In genomic region chr5:141605523-141606277, GRCh38 we compare ENCODE assay signal across 8 cellular contexts. TPM values are rescaled to one million over a fixed set of nuclear protein-coding genes. Genes with fewer than 3 reads are reported as not detected.
DNase-seq lines count a peak whose midpoint lies in the region; ATAC-seq, FAIRE-seq and TF ChIP-seq lines count a peak whose summit lies in the region.

No MANE protein-coding gene starts in this region.

- H3K4me2 ChIP-seq in astrocyte (ENCODE audit: low read length) (no peak overlapping the region), mesenchymal stem cell (ENCODE audit: low read length, poor library complexity, severe bottlenecking) (no peak overlapping the region)

- no peaks in the 10 kb centered on the region for H3K9me3 Mint-ChIP-seq in astrocyte (ENCODE audit: unreplicated experiment)
- no peaks in the 10 kb centered on the region for H3K9me3 Mint-ChIP-seq in stimulated activated naive CD8-positive, alpha-beta T cell treated with anti-CD3 and anti-CD28 coated beads, Interleukin-15, Interleukin-2, amounts not matched to agents 100 ng/mL and 50 ng/mL, for 24 hours

- H3K79me2 ChIP-seq in astrocyte (ENCODE audit: insufficient read depth, low read length), result peaks cover 89% of the 10 kb centered on the region

- peak overlapping the region; percentile 77 for H4K8ac ChIP-seq in mesenchymal stem cell (ENCODE audit: low read length)

- H3K4me1 ChIP-seq in astrocyte (ENCODE audit: insufficient read depth, low read length) (peaks cover 10% of the 10 kb centered on the region), mesenchymal stem cell (ENCODE audit: control insufficient read depth, insufficient read depth, low read depth, low read length) (peaks cover 6% of the 10 kb centered on the region)

- no peaks in the 10 kb centered on the region for H3K9me3 ChIP-seq in T-helper 17 cell (ENCODE audit: control insufficient read depth, low read length, poor library complexity, severe bottlenecking)
- no peaks in the 10 kb centered on the region for H3K9me3 ChIP-seq in astrocyte (ENCODE audit: insufficient read depth, low read depth, low read length)
- H3K9me3 ChIP-seq in mesenchymal stem cell (ENCODE audit: control insufficient read depth, low read length), result no peaks in the 10 kb centered on the region

- H3K36me3 Mint-ChIP-seq in T-helper 17 cell (ENCODE audit: low read depth) (peaks cover 2% of the 10 kb centered on the region), astrocyte (ENCODE audit: low read depth, unreplicated experiment) (peaks cover 2% of the 10 kb centered on the region)
- peaks cover 34% of the 10 kb centered on the region for H3K36me3 Mint-ChIP-seq in stimulated activated naive CD8-positive, alpha-beta T cell treated with anti-CD3 and anti-CD28 coated beads, Interleukin-15, Interleukin-2, amounts not matched to agents 100 ng/mL and 50 ng/mL, for 24 hours (ENCODE audit: low read depth)

- H2BK12ac ChIP-seq in mesenchymal stem cell (ENCODE audit: low read length in 2 of 2), result no peak overlapping the region

- 90% methylated on average over 6 of the region's 6 CpGs for WGBS in mesenchymal stem cell

- H3K9ac ChIP-seq in astrocyte (ENCODE audit: low read length) (no peak overlapping the region), mesenchymal stem cell (ENCODE audit: low read length) (peak overlapping the region; percentile 82)

- no peaks in the 10 kb centered on the region for H3K27me3 ChIP-seq in astrocyte (ENCODE audit: insufficient read depth, low read length)
- no peaks in the 10 kb centered on the region for H3K27me3 ChIP-seq in mesenchymal stem cell (ENCODE audit: control insufficient read depth in 1 of 2, insufficient read depth in 1 of 2, low read length in 2 of 2)

- peak; percentile 27 for DNase-seq in GM19239 (ENCODE audit: insufficient read length, low spot score)
- DNase-seq in T-helper 17 cell, result peak; percentile 28 to 54 (median 48)
- no peak for DNase-seq in astrocyte (ENCODE audit: low read depth)
- peak; percentile 21 for DNase-seq in mesenchymal stem cell
- no peak for DNase-seq in NCI-H1048 (lab: John Stamatoyannopoulos, UW)
- no peak for DNase-seq in DMS114 treated with DMSO at 0.1 percent for 48 hours (lab: John Stamatoyannopoulos, UW; ENCODE audit: unreplicated experiment)

- H4K91ac ChIP-seq in mesenchymal stem cell (ENCODE audit: low read length), result peak overlapping the region; percentile 39

- H3K27ac ChIP-seq in astrocyte (ENCODE audit: low read depth, low read length), result no peak overlapping the region
- no peak overlapping the region for H3K27ac ChIP-seq in mesenchymal stem cell (ENCODE audit: low read length, poor library complexity, severe bottlenecking)

- H3K4me3 ChIP-seq in astrocyte (ENCODE audit: insufficient read depth, low read depth, low read length) (no peak overlapping the region), mesenchymal stem cell (ENCODE audit: insufficient read depth in 1 of 2, low read depth in 1 of 2, low read length in 2 of 2) (no peak overlapping the region)

- H3K4me3 Mint-ChIP-seq in T-helper 17 cell, result peak overlapping the region; percentile 85
- no peak overlapping the region for H3K4me3 Mint-ChIP-seq in astrocyte (ENCODE audit: unreplicated experiment)
- H3K4me3 Mint-ChIP-seq in stimulated activated naive CD8-positive, alpha-beta T cell treated with anti-CD3 and anti-CD28 coated beads, Interleukin-15, Interleukin-2, amounts not matched to agents 100 ng/mL and 50 ng/mL, for 24 hours, result peak overlapping the region; percentile 66

- no peak overlapping the region for H2AK5ac ChIP-seq in mesenchymal stem cell (ENCODE audit: low read length, severe bottlenecking)

- H3K18ac ChIP-seq in mesenchymal stem cell (ENCODE audit: low read depth in 1 of 2, low read length in 2 of 2), result no peak overlapping the region

- H2BK5ac ChIP-seq in mesenchymal stem cell (ENCODE audit: low read depth, low read length, poor library complexity, severe bottlenecking), result no peak overlapping the region

- peak; percentile 97 for FAIRE-seq in GM19239 (lab: Jason Lieb, UNC)
- no peak for FAIRE-seq in astrocyte (lab: Jason Lieb, UNC)

- H2AFZ ChIP-seq in astrocyte (ENCODE audit: low read depth, low read length) (no peak overlapping the region), mesenchymal stem cell (ENCODE audit: low read depth, low read length) (no peak overlapping the region)

- H3K27me3 Mint-ChIP-seq in T-helper 17 cell (no peaks in the 10 kb centered on the region), astrocyte (ENCODE audit: low read depth, unreplicated experiment) (no peaks in the 10 kb centered on the region)
- H3K27me3 Mint-ChIP-seq in stimulated activated naive CD8-positive, alpha-beta T cell treated with anti-CD3 and anti-CD28 coated beads, Interleukin-15, Interleukin-2, amounts not matched to agents 100 ng/mL and 50 ng/mL, for 24 hours, result no peaks in the 10 kb centered on the region

- no peaks in the 10 kb centered on the region for H3K36me3 ChIP-seq in astrocyte (ENCODE audit: insufficient read depth, low read length)
- no peaks in the 10 kb centered on the region for H3K36me3 ChIP-seq in mesenchymal stem cell (ENCODE audit: control insufficient read depth in 1 of 2, insufficient read depth in 2 of 2, low read depth in 1 of 2, low read length in 2 of 2)

- H3K27ac Mint-ChIP-seq in T-helper 17 cell, result peak overlapping the region; percentile 97
- peak overlapping the region; percentile 58 for H3K27ac Mint-ChIP-seq in astrocyte (ENCODE audit: unreplicated experiment)
- peak overlapping the region; percentile 90 for H3K27ac Mint-ChIP-seq in stimulated activated naive CD8-positive, alpha-beta T cell treated with anti-CD3 and anti-CD28 coated beads, Interleukin-15, Interleukin-2, amounts not matched to agents 100 ng/mL and 50 ng/mL, for 24 hours

- H3K23ac ChIP-seq in mesenchymal stem cell (ENCODE audit: low read length in 2 of 2), result no peak overlapping the region

- H2BK15ac ChIP-seq in mesenchymal stem cell (ENCODE audit: low read depth, poor library complexity, severe bottlenecking), result no peak overlapping the region

- no peak overlapping the region for H3K4ac ChIP-seq in mesenchymal stem cell (ENCODE audit: low read depth in 1 of 2, low read length in 2 of 2)

- peak; percentile 97 for ATAC-seq in HG03159 (IDR thresholded peaks at IDR 0.05; ENCODE audit: unreplicated experiment)
- peak; percentile 96 for ATAC-seq in T-helper 17 cell

- no peak overlapping the region for H3K14ac ChIP-seq in mesenchymal stem cell (ENCODE audit: low read length in 2 of 2)

- TF ChIP-seq CTCF in astrocyte (IDR thresholded peaks at IDR 0.05; ENCODE audit: insufficient read depth, low read depth, low read length), result no peak

- peak overlapping the region; percentile 5 for H2BK120ac ChIP-seq in mesenchymal stem cell (ENCODE audit: low read depth, low read length)

- H4K20me1 ChIP-seq in astrocyte (ENCODE audit: insufficient read depth, low read length), result peaks cover 28% of the 10 kb centered on the region

- peaks cover 19% of the 10 kb centered on the region for H3K79me1 ChIP-seq in mesenchymal stem cell (replicated peaks; ENCODE audit: low read length, poor library complexity, severe bottlenecking)

- peaks cover 59% of the 10 kb centered on the region for H3K4me1 Mint-ChIP-seq in T-helper 17 cell
- H3K4me1 Mint-ChIP-seq in astrocyte (ENCODE audit: low read depth, unreplicated experiment), result peaks cover 9% of the 10 kb centered on the region
- peaks cover 95% of the 10 kb centered on the region for H3K4me1 Mint-ChIP-seq in stimulated activated naive CD8-positive, alpha-beta T cell treated with anti-CD3 and anti-CD28 coated beads, Interleukin-15, Interleukin-2, amounts not matched to agents 100 ng/mL and 50 ng/mL, for 24 hours (ENCODE audit: low read depth)

RNA-seq across cellular contexts. Expression of gene DIAPH1, which starts 13.1 kb away (rescaled TPM):
- total RNA-seq in T-helper 17 cell, result 100 to 1,000 TPM; 256 to 327 TPM
- total RNA-seq in astrocyte, result 63.5 and 78.8 TPM in 2 replicates
- 20.3 TPM for polyA plus RNA-seq in mesenchymal stem cell (2013, experiment 1 of 2)
- 19.1 TPM for polyA plus RNA-seq in mesenchymal stem cell (2013, experiment 2 of 2)

RNA-seq across cellular contexts. Expression of gene HDAC3, which starts 30.9 kb away (rescaled TPM):
- total RNA-seq in T-helper 17 cell (10 to 100 TPM; 67.7 to 79.2 TPM), astrocyte (60.7 and 63.8 TPM in 2 replicates)
- polyA plus RNA-seq in mesenchymal stem cell (2013, experiment 1 of 2), result 42.8 TPM
- 42.2 TPM for polyA plus RNA-seq in mesenchymal stem cell (2013, experiment 2 of 2)

RNA-seq across cellular contexts. Expression of gene RELL2, which starts 31.1 kb away (rescaled TPM):
- total RNA-seq in T-helper 17 cell, result 10 to 100 TPM; 17.2 to 17.8 TPM
- 12.2 and 12.9 TPM in 2 replicates for total RNA-seq in astrocyte
- polyA plus RNA-seq in mesenchymal stem cell (2013, experiment 1 of 2), result 4.3 TPM
- polyA plus RNA-seq in mesenchymal stem cell (2013, experiment 2 of 2), result 4.2 TPM

RNA-seq across cellular contexts. Expression of gene FCHSD1, which starts 45.5 kb away (rescaled TPM):
- total RNA-seq in T-helper 17 cell, result 10 to 100 TPM; 77.6 to 82.2 TPM
- 39.4 and 40.6 TPM in 2 replicates for total RNA-seq in astrocyte
- 17.4 TPM for polyA plus RNA-seq in mesenchymal stem cell (2013, experiment 1 of 2)
- polyA plus RNA-seq in mesenchymal stem cell (2013, experiment 2 of 2), result 17.0 TPM

Comparison
In these comparisons a context has a peak if more than half of its experiments do, and no peak if none do; other contexts are left out.
1. DNase-seq: peak in GM19239 (single experiment), T-helper 17 cell (3 of 3) and mesenchymal stem cell (single experiment); none in astrocyte (single experiment), NCI-H1048 (single experiment) and DMS114 treated with DMSO at 0.1 percent for 48 hours (single experiment).
2. Peak in every context shown above with its lines, with median percentiles within 50 percentile points of each other: H3K27ac Mint-ChIP-seq.